ENCODE assay signal across 8 cellular contexts in the genomic region with DNA sequence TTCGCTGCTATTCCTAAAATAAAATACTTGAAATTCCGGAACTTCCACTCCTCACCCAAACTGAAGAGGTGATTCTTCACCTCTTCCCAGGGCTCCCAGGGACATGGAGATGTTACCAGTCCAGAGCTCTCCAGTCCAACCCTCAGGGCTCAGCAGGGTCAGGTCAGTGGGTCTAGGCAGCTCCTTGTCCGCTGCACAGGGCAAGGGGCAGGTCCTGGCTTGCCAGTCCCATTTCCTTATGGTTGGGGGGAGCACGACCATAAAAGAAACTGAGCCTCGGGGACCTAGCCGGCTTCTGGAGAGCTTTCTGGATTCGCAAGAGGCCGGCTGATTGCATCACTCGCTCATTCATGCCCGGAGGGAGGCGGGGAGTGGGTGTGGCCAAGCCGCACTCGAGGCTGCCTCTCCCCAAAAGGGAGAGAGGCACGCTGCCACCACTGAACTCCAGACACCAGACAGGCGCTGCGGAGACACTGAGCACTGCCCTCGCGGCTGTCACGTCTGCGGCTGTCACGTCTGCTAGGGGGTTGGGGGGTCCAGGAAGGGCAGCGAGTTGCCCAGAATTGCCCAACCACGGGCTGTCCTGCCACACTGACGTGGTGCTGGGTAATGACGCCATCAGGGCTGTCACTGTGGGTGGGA. TPM values are rescaled to one million over a fixed set of nuclear protein-coding genes. Genes with fewer than 3 reads are reported as not detected.
DNase-seq lines count a peak whose midpoint lies in the region; ATAC-seq and TF ChIP-seq lines count a peak whose summit lies in the region.

No MANE protein-coding gene starts in this region.

- ATAC-seq in GM18909 (IDR thresholded peaks at IDR 0.05; ENCODE audit: poor library complexity, unreplicated experiment): peak; percentile 60
- peak; percentile 75 for ATAC-seq in SK-N-SH treated with all-trans-retinoic acid at 6 μM for 48 hours
- peak; percentile 87 for ATAC-seq in thoracic aorta (ENCODE audit: insufficient number of reproducible peaks, low FRiP score, low read depth)

- H3K9me3 Mint-ChIP-seq in activated naive CD4-positive, alpha-beta T cell treated with anti-CD3 and anti-CD28 coated beads, Interleukin-2, amount 50 U/mL, for 24 hours: no peaks in the 10 kb centered on the region

- peaks cover 33% of the 10 kb centered on the region for H3K4me1 Mint-ChIP-seq in activated naive CD4-positive, alpha-beta T cell treated with anti-CD3 and anti-CD28 coated beads, Interleukin-2, amount 50 U/mL, for 24 hours

- peak; percentile 10 for TF ChIP-seq POLR2A in ovary (IDR thresholded peaks at IDR 0.05)

- H3K27ac ChIP-seq in AG04450 (ENCODE audit: low read depth, low read length): peak overlapping the region; percentile 97
- H3K27ac ChIP-seq in ovary: no peak overlapping the region
- H3K27ac ChIP-seq in thoracic aorta: peak overlapping the region; percentile 60 to 62

- WGBS in ovary, 3 donors: 3 to 8% (median 3%) methylated on average over 19 to 25 of the region's 25 CpGs

- peaks cover 13% of the 10 kb centered on the region for H3K36me3 Mint-ChIP-seq in activated naive CD4-positive, alpha-beta T cell treated with anti-CD3 and anti-CD28 coated beads, Interleukin-2, amount 50 U/mL, for 24 hours

- H3K27ac Mint-ChIP-seq in activated naive CD4-positive, alpha-beta T cell treated with anti-CD3 and anti-CD28 coated beads, Interleukin-2, amount 50 U/mL, for 24 hours: peak overlapping the region; percentile 95

- TF ChIP-seq CTCF in AG04450 (IDR thresholded peaks at IDR 0.05; ENCODE audit: low read depth, low read length) (no peak), ovary (IDR thresholded peaks at IDR 0.05) (no peak), thoracic aorta (IDR thresholded peaks at IDR 0.05) (no peak)

- no peaks in the 10 kb centered on the region for H3K36me3 ChIP-seq in ovary
- no peaks in the 10 kb centered on the region for H3K36me3 ChIP-seq in thoracic aorta

- H3K27me3 Mint-ChIP-seq in activated naive CD4-positive, alpha-beta T cell treated with anti-CD3 and anti-CD28 coated beads, Interleukin-2, amount 50 U/mL, for 24 hours: no peaks in the 10 kb centered on the region

- H3K4me3 Mint-ChIP-seq in activated naive CD4-positive, alpha-beta T cell treated with anti-CD3 and anti-CD28 coated beads, Interleukin-2, amount 50 U/mL, for 24 hours: peak overlapping the region; percentile 83

- peak overlapping the region; percentile 51 for H3K4me3 ChIP-seq in AG04450 (ENCODE audit: low read depth, low read length)
- H3K4me3 ChIP-seq in Jurkat, Clone E6-1 (ENCODE audit: low read length): no peak overlapping the region
- H3K4me3 ChIP-seq in ovary: peak overlapping the region; percentile 13
- peak overlapping the region; percentile 67 for H3K4me3 ChIP-seq in thoracic aorta

- DNase-seq in AG04450 (ENCODE audit: low read depth, low spot score): peak; percentile 67
- peak; percentile 82 for DNase-seq in Jurkat, Clone E6-1 (ENCODE audit: low read depth, low spot score)
- peak; percentile 86 for DNase-seq in germinal center (ENCODE audit: low spot score)
- peak; percentile 88 to 91 (median 89) for DNase-seq in ovary
- peak; percentile 88 for DNase-seq in thoracic aorta (ENCODE audit: low spot score)

- no peaks in the 10 kb centered on the region; the same call in 1 of the 2 replicates for H3K9me3 ChIP-seq in AG04450 (ENCODE audit: control insufficient read depth, insufficient read depth, low read length)
- no peaks in the 10 kb centered on the region for H3K9me3 ChIP-seq in ovary
- no peaks in the 10 kb centered on the region for H3K9me3 ChIP-seq in thoracic aorta

- POLR2A ChIA-PET in AG04450 (lab: Yijun Ruan, JAX): interaction anchor here (0.9 to 1.5 kb wide), 3 partner anchors 15 to 64 kb away, joined by 3 to 9 read pairs (median 3); a partner anchor contains a TSS

- no peak for TF ChIP-seq EP300 in ovary (IDR thresholded peaks at IDR 0.05)

- H3K27me3 ChIP-seq in AG04450 (ENCODE audit: control insufficient read depth, insufficient read depth, low read length): no peaks in the 10 kb centered on the region
- H3K27me3 ChIP-seq in ovary: no peaks in the 10 kb centered on the region
- no peaks in the 10 kb centered on the region for H3K27me3 ChIP-seq in thoracic aorta (replicated peaks; ENCODE audit: insufficient read depth)

- intact Hi-C loops in ovary (cut with DNase I): loop anchor here in 2 of 4 donors (5.0 to 10.0 kb wide), 2 partner anchors 54 to 69 kb away; no protein-coding TSS in a partner anchor

- H3K4me1 ChIP-seq in ovary (ENCODE audit: insufficient read depth) (peaks cover 2% of the 10 kb centered on the region), thoracic aorta (ENCODE audit: control insufficient read depth in 1 of 2, low read depth in 2 of 2) (peaks cover 10 to 16% of the 10 kb centered on the region in 2 donors)

- CTCF ChIA-PET in AG04450 (lab: Charles Lee): interaction anchor here (1.7 to 1.9 kb wide), 2 partner anchors 18 to 74 kb away, joined by 6 to 9 read pairs; no protein-coding TSS in a partner anchor

TF ChIP-seq in SK-N-SH treated with all-trans-retinoic acid at 6 μM for 48 hours, 23 proteins besides CTCF, POLR2A, EP300 and RAD21:
- TF ChIP-seq, protein P1, sequence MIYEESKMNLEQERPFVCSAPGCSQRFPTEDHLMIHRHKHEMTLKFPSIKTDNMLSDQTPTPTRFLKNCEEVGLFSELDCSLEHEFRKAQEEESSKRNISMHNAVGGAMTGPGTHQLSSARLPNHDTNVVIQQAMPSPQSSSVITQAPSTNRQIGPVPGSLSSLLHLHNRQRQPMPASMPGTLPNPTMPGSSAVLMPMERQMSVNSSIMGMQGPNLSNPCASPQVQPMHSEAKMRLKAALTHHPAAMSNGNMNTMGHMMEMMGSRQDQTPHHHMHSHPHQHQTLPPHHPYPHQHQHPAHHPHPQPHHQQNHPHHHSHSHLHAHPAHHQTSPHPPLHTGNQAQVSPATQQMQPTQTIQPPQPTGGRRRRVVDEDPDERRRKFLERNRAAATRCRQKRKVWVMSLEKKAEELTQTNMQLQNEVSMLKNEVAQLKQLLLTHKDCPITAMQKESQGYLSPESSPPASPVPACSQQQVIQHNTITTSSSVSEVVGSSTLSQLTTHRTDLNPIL (CRISPR knock-in tag; IDR thresholded peaks at IDR 0.05; ENCODE audit: low read depth): 0 out of 2 replicates have a peak, but pooled peaks have one; percentile 10
- no peak for TF ChIP-seq PPARA (CRISPR knock-in tag; IDR thresholded peaks at IDR 0.05; ENCODE audit: borderline replicate concordance)
- no peak for TF ChIP-seq ZNF70 (CRISPR knock-in tag; IDR thresholded peaks at IDR 0.05)
- TF ChIP-seq ARNTL (CRISPR knock-in tag; IDR thresholded peaks at IDR 0.05; ENCODE audit: borderline replicate concordance, low read depth): no peak
- TF ChIP-seq, protein P2, sequence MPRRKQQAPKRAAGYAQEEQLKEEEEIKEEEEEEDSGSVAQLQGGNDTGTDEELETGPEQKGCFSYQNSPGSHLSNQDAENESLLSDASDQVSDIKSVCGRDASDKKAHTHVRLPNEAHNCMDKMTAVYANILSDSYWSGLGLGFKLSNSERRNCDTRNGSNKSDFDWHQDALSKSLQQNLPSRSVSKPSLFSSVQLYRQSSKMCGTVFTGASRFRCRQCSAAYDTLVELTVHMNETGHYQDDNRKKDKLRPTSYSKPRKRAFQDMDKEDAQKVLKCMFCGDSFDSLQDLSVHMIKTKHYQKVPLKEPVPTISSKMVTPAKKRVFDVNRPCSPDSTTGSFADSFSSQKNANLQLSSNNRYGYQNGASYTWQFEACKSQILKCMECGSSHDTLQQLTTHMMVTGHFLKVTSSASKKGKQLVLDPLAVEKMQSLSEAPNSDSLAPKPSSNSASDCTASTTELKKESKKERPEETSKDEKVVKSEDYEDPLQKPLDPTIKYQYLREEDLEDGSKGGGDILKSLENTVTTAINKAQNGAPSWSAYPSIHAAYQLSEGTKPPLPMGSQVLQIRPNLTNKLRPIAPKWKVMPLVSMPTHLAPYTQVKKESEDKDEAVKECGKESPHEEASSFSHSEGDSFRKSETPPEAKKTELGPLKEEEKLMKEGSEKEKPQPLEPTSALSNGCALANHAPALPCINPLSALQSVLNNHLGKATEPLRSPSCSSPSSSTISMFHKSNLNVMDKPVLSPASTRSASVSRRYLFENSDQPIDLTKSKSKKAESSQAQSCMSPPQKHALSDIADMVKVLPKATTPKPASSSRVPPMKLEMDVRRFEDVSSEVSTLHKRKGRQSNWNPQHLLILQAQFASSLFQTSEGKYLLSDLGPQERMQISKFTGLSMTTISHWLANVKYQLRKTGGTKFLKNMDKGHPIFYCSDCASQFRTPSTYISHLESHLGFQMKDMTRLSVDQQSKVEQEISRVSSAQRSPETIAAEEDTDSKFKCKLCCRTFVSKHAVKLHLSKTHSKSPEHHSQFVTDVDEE (CRISPR knock-in tag; IDR thresholded peaks at IDR 0.05): peak; percentile 49; the same call in 1 of the 2 replicates
- TF ChIP-seq CSDC2 (CRISPR knock-in tag; IDR thresholded peaks at IDR 0.05): 0 out of 2 replicates have a peak, but pooled peaks have one; percentile 70

RNA-seq across cellular contexts. Expression of a gene that starts 15.8 kb away (rescaled TPM):
- polyA plus RNA-seq in AG04450 (2011; rRNA removed) (17.9 and 29.3 TPM in 2 replicates), ovary (10 to 100 TPM in 1 of 2 donors, 1 to 10 TPM in 1; 3.7 to 20.8 TPM)
- 19.7 and 23.8 TPM in 2 replicates for polyA minus RNA-seq in AG04450 (2011; rRNA and poly(A)+ RNA removed)
- polyA plus RNA-seq in Jurkat, Clone E6-1 (2012; ENCODE audit: insufficient read depth, insufficient read length): 127 TPM
- total RNA-seq in ovary (10 to 100 TPM in 3 of 7 donors, 1 to 10 TPM in 4; 3.1 to 64.3 (median 9.2) TPM), thoracic aorta (10 to 100 TPM in 1 of 2 donors, 1 to 10 TPM in 1; 2.7 to 33.7 TPM)

Comparison
In these comparisons a context has a peak if more than half of its experiments do, and no peak if none do; other contexts are left out.
1. H3K27ac ChIP-seq: peak in AG04450 (single experiment) and thoracic aorta (2 of 2); none in ovary (0 of 2).
2. Peak in every context shown above with its lines, with median percentiles within 50 percentile points of each other: DNase-seq and ATAC-seq.